8 cellular contexts compared by ENCODE assay signal in genomic region chrX:64205441-64205734, GRCh38. TPM values are rescaled to one million over a fixed set of nuclear protein-coding genes. Genes with fewer than 3 reads are reported as not detected.
DNase-seq lines count a peak whose midpoint lies in the region; ATAC-seq and TF ChIP-seq lines count a peak whose summit lies in the region.

Gene AMER1 (minus strand): TSS chrX:64205708. CDS start chrX:64193286, 12,422 bp downstream.

- H3F3A ChIP-seq in OCI-LY1 (ENCODE audit: insufficient read depth, low read length): no peaks in the 10 kb centered on the region

- DNase-seq in NOMO-1 (lab: John Stamatoyannopoulos, UW; ENCODE audit: unreplicated experiment in 2 of 2): peak; percentile 59 to 69
- no peak for DNase-seq in NOMO-1 treated with dmso at 0.1 percent for 144 hours (lab: John Stamatoyannopoulos, UW; ENCODE audit: unreplicated experiment)
- DNase-seq in effector memory CD8-positive, alpha-beta T cell: no peak
- peak; percentile 71 for DNase-seq in natural killer cell treated with Interleukin-12 subunit alpha and Interleukin-12 subunit beta and Interleukin-15 and Interleukin-18, amount 100 ng/mL, for 72 hours (ENCODE audit: low spot score)
- no peak for DNase-seq in inferior parietal cortex (ENCODE audit: extremely low spot score)
- no peak for DNase-seq in NCI-H748 treated with DMSO at 0.1 percent for 48 hours (lab: John Stamatoyannopoulos, UW)

- H3K36me3 ChIP-seq in OCI-LY1 (ENCODE audit: insufficient read depth, low read length): no peaks in the 10 kb centered on the region

- no peaks in the 10 kb centered on the region for H3K27me3 Mint-ChIP-seq in effector memory CD8-positive, alpha-beta T cell
- no peaks in the 10 kb centered on the region for H3K27me3 Mint-ChIP-seq in natural killer cell treated with Interleukin-12 subunit alpha and Interleukin-12 subunit beta and Interleukin-15 and Interleukin-18, amount 100 ng/mL, for 72 hours

- no peaks in the 10 kb centered on the region for H3K79me2 ChIP-seq in OCI-LY1 (ENCODE audit: insufficient read depth, low read length)

- H3K4me3 ChIP-seq in OCI-LY1 (ENCODE audit: low read depth, low read length, poor library complexity, severe bottlenecking): peak within 1 kb of the TSS; percentile 89

- H3K27me3 ChIP-seq in OCI-LY1 (ENCODE audit: insufficient read depth, low read length): no peaks in the 10 kb centered on the region

- TF ChIP-seq CTCF in OCI-LY1 (IDR thresholded peaks at IDR 0.05; ENCODE audit: low read length): no peak

- H3K4me2 ChIP-seq in OCI-LY1 (ENCODE audit: low read length): peak within 1 kb of the TSS; percentile 78

- no peaks in the 10 kb centered on the region for H3K9me3 ChIP-seq in OCI-LY1 (ENCODE audit: low read length)

- peak within 1 kb of the TSS; percentile 90 to 94 for H3K27ac Mint-ChIP-seq in effector memory CD8-positive, alpha-beta T cell
- peak within 1 kb of the TSS; percentile 74 to 88 for H3K27ac Mint-ChIP-seq in natural killer cell treated with Interleukin-12 subunit alpha and Interleukin-12 subunit beta and Interleukin-15 and Interleukin-18, amount 100 ng/mL, for 72 hours

- peak within 1 kb of the TSS; percentile 81 for H3K9ac ChIP-seq in OCI-LY1 (ENCODE audit: low read length)

- no peaks in the 10 kb centered on the region for H3K9me3 Mint-ChIP-seq in effector memory CD8-positive, alpha-beta T cell
- no peaks in the 10 kb centered on the region for H3K9me3 Mint-ChIP-seq in natural killer cell treated with Interleukin-12 subunit alpha and Interleukin-12 subunit beta and Interleukin-15 and Interleukin-18, amount 100 ng/mL, for 72 hours

- peaks cover 36% of the 10 kb centered on the region for H3K4me1 ChIP-seq in OCI-LY1 (ENCODE audit: insufficient read depth, low read length, severe bottlenecking)

- ATAC-seq in HG02642 (IDR thresholded peaks at IDR 0.05; ENCODE audit: poor library complexity, unreplicated experiment): peak; percentile 51
- peak; percentile 43 for ATAC-seq in effector memory CD8-positive, alpha-beta T cell (replicated peaks)
- peak; percentile 71 for ATAC-seq in natural killer cell treated with Interleukin-12 subunit alpha and Interleukin-12 subunit beta and Interleukin-15 and Interleukin-18, amount 100 ng/mL, for 72 hours

- no peaks in the 10 kb centered on the region for H4K20me1 ChIP-seq in OCI-LY1 (ENCODE audit: insufficient read depth, low read length)

- peak within 1 kb of the TSS; percentile 86 to 91 for H3K4me3 Mint-ChIP-seq in effector memory CD8-positive, alpha-beta T cell
- H3K4me3 Mint-ChIP-seq in natural killer cell treated with Interleukin-12 subunit alpha and Interleukin-12 subunit beta and Interleukin-15 and Interleukin-18, amount 100 ng/mL, for 72 hours: peak within 1 kb of the TSS; percentile 83

- peaks cover 5 to 8% of the 10 kb centered on the region in 2 donors for H3K4me1 Mint-ChIP-seq in effector memory CD8-positive, alpha-beta T cell (ENCODE audit: low read depth in 2 of 2)
- peaks cover 0 to 8% of the 10 kb centered on the region in 2 donors for H3K4me1 Mint-ChIP-seq in natural killer cell treated with Interleukin-12 subunit alpha and Interleukin-12 subunit beta and Interleukin-15 and Interleukin-18, amount 100 ng/mL, for 72 hours (ENCODE audit: low read depth in 2 of 2)

- H3K36me3 Mint-ChIP-seq in effector memory CD8-positive, alpha-beta T cell (ENCODE audit: insufficient read depth): peaks cover 13% of the 10 kb centered on the region
- H3K36me3 Mint-ChIP-seq in natural killer cell treated with Interleukin-12 subunit alpha and Interleukin-12 subunit beta and Interleukin-15 and Interleukin-18, amount 100 ng/mL, for 72 hours: no peaks in the 10 kb centered on the region

- H3K27ac ChIP-seq in OCI-LY1 (ENCODE audit: low read depth, low read length, poor library complexity, severe bottlenecking): peak within 1 kb of the TSS; percentile 63

- H2AFZ ChIP-seq in OCI-LY1 (ENCODE audit: low read length): 0 out of 2 replicates have a peak within 1 kb of the TSS, but pooled peaks have one; percentile 29

- no peaks in the 10 kb centered on the region for H3K9me2 ChIP-seq in OCI-LY1 (ENCODE audit: low read depth, low read length)

RNA-seq across cellular contexts. Expression of gene AMER1, which starts in this region (rescaled TPM):
- 1 to 10 TPM; 4.0 to 4.4 TPM for total RNA-seq in natural killer cell treated with Interleukin-12 subunit alpha and Interleukin-12 subunit beta and Interleukin-15 and Interleukin-18, amount 100 ng/mL, for 72 hours

Comparison
In these comparisons a context has a peak if more than half of its experiments do, and no peak if none do; other contexts are left out.
1. DNase-seq: peak in NOMO-1 (2 of 2) and natural killer cell treated with Interleukin-12 subunit alpha and Interleukin-12 subunit beta and Interleukin-15 and Interleukin-18, amount 100 ng/mL, for 72 hours (single experiment); none in NOMO-1 treated with dmso at 0.1 percent for 144 hours (single experiment), effector memory CD8-positive, alpha-beta T cell (0 of 3), inferior parietal cortex (single experiment) and NCI-H748 treated with DMSO at 0.1 percent for 48 hours (single experiment).
2. Peak in every context shown above with its lines, with median percentiles within 50 percentile points of each other: ATAC-seq.